13 cellular contexts compared by ENCODE assay signal in genomic region chr16:48194828-48195566, GRCh38. TPM values are rescaled to one million over a fixed set of nuclear protein-coding genes. Genes with fewer than 3 reads are reported as not detected.
DNase-seq lines count a peak whose midpoint lies in the region; ATAC-seq, FAIRE-seq and TF ChIP-seq lines count a peak whose summit lies in the region.
"Had no signal": no experiment of that assay in that cellular context is flagged by ENCODE, and none has a peak within 500 bp of the region (broad histone marks: within the 10 kb centered on the region; RNA-seq: fewer than 3 reads in every experiment).

No MANE protein-coding gene starts in this region.

- H3K79me2 ChIP-seq in endothelial cell of umbilical vein (ENCODE audit: control insufficient read depth, insufficient read depth, low read length): no peaks in the 10 kb centered on the region

- dilution Hi-C loops in endothelial cell of umbilical vein (cut with MboI; ENCODE audit: extremely low pct_ligation_motif_present, low sequenced_read_pairs): no loop called here

- no peak overlapping the region for H3K4me3 Mint-ChIP-seq in activated CD4-positive, alpha-beta T cell treated with anti-CD3 and anti-CD28 coated beads for 36 hours
- H3K4me3 Mint-ChIP-seq: stimulated activated naive CD8-positive, alpha-beta T cell treated with anti-CD3 and anti-CD28 coated beads, Interleukin-15, Interleukin-2, amounts not matched to agents 100 ng/mL and 50 ng/mL, for 24 hours; T-helper 1 cell treated with Interleukin-12 subunit alpha and Interleukin-12 subunit beta and Interleukin-4 antibody, amounts not matched to agents 30 μg/mL and 1 μg/mL, for 36 hours had no signal

- H3K27me3 Mint-ChIP-seq in activated CD4-positive, alpha-beta T cell treated with anti-CD3 and anti-CD28 coated beads for 36 hours: peaks cover 5% of the 10 kb centered on the region

- ATAC-seq in activated CD4-positive, alpha-beta T cell treated with anti-CD3 and anti-CD28 coated beads for 36 hours: no peak

- POLR2A ChIA-PET in HEK293 (lab: Yijun Ruan, JAX): no interaction called here
- POLR2A ChIA-PET in endothelial cell of umbilical vein (lab: Charles Lee): no interaction called here
- POLR2A ChIA-PET in activated CD4-positive, alpha-beta T cell treated with anti-CD3 and anti-CD28 coated beads for 36 hours (lab: Charles Lee): no interaction called here

- H3K4me1 Mint-ChIP-seq in activated CD4-positive, alpha-beta T cell treated with anti-CD3 and anti-CD28 coated beads for 36 hours: no peaks in the 10 kb centered on the region

- BruUV-seq in endothelial cell of umbilical vein (replicated peaks; lab: Mats Ljungman, UMichigan): no TSS peak

- TF ChIP-seq POLR2A in endothelial cell of umbilical vein (IDR thresholded peaks at IDR 0.05; ENCODE audit: low read depth, low read length) (no peak), prostate gland (IDR thresholded peaks at IDR 0.05) (no peak)

- 9% methylated on average over 5 of the region's 5 CpGs for WGBS in prostate gland

- H3K36me3 ChIP-seq in HEK293 (ENCODE audit: control insufficient read depth in 2 of 2, insufficient read depth in 1 of 2, low read length in 2 of 2): no peaks in the 10 kb centered on the region
- H3K36me3 ChIP-seq in endothelial cell of umbilical vein (ENCODE audit: control insufficient read depth in 2 of 2, extremely low read depth in 1 of 2, insufficient read depth in 2 of 2, low read length in 2 of 2): no peaks in the 10 kb centered on the region
- H3K36me3 ChIP-seq in prostate gland: no peaks in the 10 kb centered on the region
- H3K36me3 ChIP-seq: lower lobe of right lung had no signal

- H3K9me3 Mint-ChIP-seq in activated CD4-positive, alpha-beta T cell treated with anti-CD3 and anti-CD28 coated beads for 36 hours (ENCODE audit: low read depth): no peaks in the 10 kb centered on the region
- H3K9me3 Mint-ChIP-seq: stimulated activated naive CD8-positive, alpha-beta T cell treated with anti-CD3 and anti-CD28 coated beads, Interleukin-15, Interleukin-2, amounts not matched to agents 100 ng/mL and 50 ng/mL, for 24 hours; T-helper 1 cell treated with Interleukin-12 subunit alpha and Interleukin-12 subunit beta and Interleukin-4 antibody, amounts not matched to agents 30 μg/mL and 1 μg/mL, for 36 hours had no signal

- TF ChIP-seq CTCF in HEK293 (tag by site-specific recombination; IDR thresholded peaks at IDR 0.05): no peak
- TF ChIP-seq CTCF in endothelial cell of umbilical vein (IDR thresholded peaks at IDR 0.05; ENCODE audit: extremely low read depth in 1 of 2, insufficient read depth in 1 of 2, low read depth in 1 of 2, low read length in 2 of 2): no peak
- no peak for TF ChIP-seq CTCF in prostate gland (IDR thresholded peaks at IDR 0.05)

- H3K27me3 ChIP-seq in endothelial cell of umbilical vein (ENCODE audit: control insufficient read depth in 2 of 2, insufficient read depth in 2 of 2, low read length in 2 of 2) (no peaks in the 10 kb centered on the region), prostate gland (replicated peaks; ENCODE audit: insufficient read depth) (no peaks in the 10 kb centered on the region)
- H3K27me3 ChIP-seq: dorsolateral prefrontal cortex had no signal

- no peaks in the 10 kb centered on the region for H3K36me3 Mint-ChIP-seq in activated CD4-positive, alpha-beta T cell treated with anti-CD3 and anti-CD28 coated beads for 36 hours (ENCODE audit: low read depth)

- FAIRE-seq in endothelial cell of umbilical vein (lab: Jason Lieb, UNC): no peak

- H3K4me2 ChIP-seq in endothelial cell of umbilical vein (ENCODE audit: insufficient read depth, low read length): no peak overlapping the region

- H3K9me3 ChIP-seq in HEK293 (ENCODE audit: control insufficient read depth, insufficient read depth, low read depth, low read length) (no peaks in the 10 kb centered on the region), endothelial cell of umbilical vein (replicated peaks; ENCODE audit: control insufficient read depth, insufficient read depth, low read length) (no peaks in the 10 kb centered on the region), prostate gland (no peaks in the 10 kb centered on the region)
- H3K9me3 ChIP-seq: lower lobe of right lung had no signal

- no peaks in the 10 kb centered on the region for H3K9me1 ChIP-seq in endothelial cell of umbilical vein (replicated peaks; ENCODE audit: control insufficient read depth, extremely low read depth, insufficient read depth, low read length)

- H4K20me1 ChIP-seq in endothelial cell of umbilical vein (replicated peaks; ENCODE audit: control insufficient read depth, extremely low read depth, insufficient read depth, low read length): no peaks in the 10 kb centered on the region

- DNase-seq in NCI-H345 (lab: John Stamatoyannopoulos, UW): peak; percentile 47
- peak; percentile 5 for DNase-seq in endothelial cell of umbilical vein (ENCODE audit: low read depth, low spot score)
- DNase-seq in prostate gland (ENCODE audit: low spot score): peak; percentile 77
- DNase-seq in activated CD8-positive, alpha-beta memory T cell treated with anti-CD3 and anti-CD28 coated beads, Interleukin-2, amount 50 U/mL, for 48 hours: no peak
- DNase-seq in RKO (ENCODE audit: low spot score): no peak
- no peak for DNase-seq in activated CD4-positive, alpha-beta T cell treated with anti-CD3 and anti-CD28 coated beads for 36 hours
- DNase-seq in SW480 (ENCODE audit: low spot score): no peak
- DNase-seq: activated T-cell treated with anti-CD3 and anti-CD28 coated beads, Interleukin-2, amount 50 U/mL, for 1 hour; dorsolateral prefrontal cortex; lower lobe of right lung had no signal

- H3K4me1 ChIP-seq in HEK293 (ENCODE audit: control insufficient read depth, insufficient read depth, low read length) (peaks cover 3% of the 10 kb centered on the region; the same call in 1 of the 2 replicates), endothelial cell of umbilical vein (ENCODE audit: control insufficient read depth, extremely low read depth, insufficient read depth, low read length) (no peaks in the 10 kb centered on the region), prostate gland (replicated peaks) (no peaks in the 10 kb centered on the region)
- H3K4me1 ChIP-seq: lower lobe of right lung had no signal

- no peak overlapping the region for H3K9ac ChIP-seq in endothelial cell of umbilical vein (replicated peaks; ENCODE audit: extremely low read depth, insufficient read depth, low read length)

- H3K27ac ChIP-seq in HEK293 (ENCODE audit: extremely low read depth, low read depth, low read length) (no peak overlapping the region), endothelial cell of umbilical vein (ENCODE audit: insufficient read depth, low read depth, low read length) (no peak overlapping the region), prostate gland (no peak overlapping the region)
- H3K27ac ChIP-seq: dorsolateral prefrontal cortex, lower lobe of right lung had no signal

- no peak overlapping the region for H3K4me3 ChIP-seq in HEK293 (ENCODE audit: low read depth, low read length)
- H3K4me3 ChIP-seq in endothelial cell of umbilical vein (replicated peaks in 1 of 3; ENCODE audit: insufficient read depth in 1 of 3, low read depth in 1 of 3, low read length in 3 of 3): no peak overlapping the region
- H3K4me3 ChIP-seq in prostate gland: no peak overlapping the region
- H3K4me3 ChIP-seq: dorsolateral prefrontal cortex, lower lobe of right lung had no signal

- H2AFZ ChIP-seq in endothelial cell of umbilical vein (ENCODE audit: low read depth, low read length): no peak overlapping the region

- CTCF ChIA-PET in HEK293 (lab: Yijun Ruan, JAX) (interaction anchor here (0.7 to 1.1 kb wide), 4 partner anchors 185 to 554 kb away, joined by 3 to 4 read pairs (median 4); no protein-coding TSS in a partner anchor), endothelial cell of umbilical vein (lab: Charles Lee) (interaction anchor here (1.0 to 1.2 kb wide), 2 partner anchors 17 to 30 kb away, joined by 3 to 4 read pairs; no protein-coding TSS in a partner anchor)
- CTCF ChIA-PET in activated CD4-positive, alpha-beta T cell treated with anti-CD3 and anti-CD28 coated beads for 36 hours (lab: Charles Lee): interaction anchor here (0.5 to 0.7 kb wide), 2 partner anchors 439 to 732 kb away, joined by 3 read pairs; no protein-coding TSS in a partner anchor

- intact Hi-C loops in endothelial cell of umbilical vein (cut with micrococcal nuclease) (no loop called here), prostate gland (cut with DNase I) (no loop called here)
- intact Hi-C loops in activated CD4-positive, alpha-beta T cell treated with anti-CD3 and anti-CD28 coated beads for 36 hours (cut with DNase I, micrococcal nuclease): no loop called here

- no peak overlapping the region for H3K27ac Mint-ChIP-seq in activated CD4-positive, alpha-beta T cell treated with anti-CD3 and anti-CD28 coated beads for 36 hours
- H3K27ac Mint-ChIP-seq: stimulated activated naive CD8-positive, alpha-beta T cell treated with anti-CD3 and anti-CD28 coated beads, Interleukin-15, Interleukin-2, amounts not matched to agents 100 ng/mL and 50 ng/mL, for 24 hours; T-helper 1 cell treated with Interleukin-12 subunit alpha and Interleukin-12 subunit beta and Interleukin-4 antibody, amounts not matched to agents 30 μg/mL and 1 μg/mL, for 36 hours had no signal

RNA-seq across cellular contexts. Expression of gene ABCC12, which starts 39.2 kb away (rescaled TPM):
- total RNA-seq in endothelial cell of umbilical vein (not detected in 2 replicates), prostate gland (1 to 10 TPM in 1 of 2 donors, not detected in 1; 2.2 TPM)
- not detected in 2 replicates for polyA plus RNA-seq in endothelial cell of umbilical vein
- polyA plus RNA-seq in endothelial cell of umbilical vein (2011; cell fraction: cytosol; rRNA removed): not detected in 2 replicates
- not detected in 2 replicates for polyA plus RNA-seq in endothelial cell of umbilical vein (2011; cell fraction: nucleus; rRNA removed)
- polyA plus RNA-seq in endothelial cell of umbilical vein (2012): not detected in 2 replicates
- polyA minus RNA-seq in endothelial cell of umbilical vein: not detected in 2 replicates
- not detected for polyA minus RNA-seq in endothelial cell of umbilical vein (2011; cell fraction: cytosol; rRNA and poly(A)+ RNA removed)
- polyA minus RNA-seq in endothelial cell of umbilical vein (2011; cell fraction: nucleus; rRNA and poly(A)+ RNA removed): not detected in 2 replicates
- not detected for total RNA-seq in activated CD4-positive, alpha-beta T cell treated with anti-CD3 and anti-CD28 coated beads for 36 hours
- total RNA-seq: lower lobe of right lung had no signal

RNA-seq across cellular contexts. Expression of gene LONP2, which starts 49.1 kb away (rescaled TPM):
- total RNA-seq in endothelial cell of umbilical vein (35.5 and 38.4 TPM in 2 replicates), prostate gland (10 to 100 TPM; 74.6 to 81.0 TPM)
- polyA plus RNA-seq in endothelial cell of umbilical vein: 13.5 and 13.6 TPM in 2 replicates
- polyA plus RNA-seq in endothelial cell of umbilical vein (2011; cell fraction: cytosol; rRNA removed): 12.2 and 13.1 TPM in 2 replicates
- polyA plus RNA-seq in endothelial cell of umbilical vein (2011; cell fraction: nucleus; rRNA removed): 49.6 and 55.3 TPM in 2 replicates
- 25.6 and 28.0 TPM in 2 replicates for polyA plus RNA-seq in endothelial cell of umbilical vein (2012)
- 68.4 and 75.6 TPM in 2 replicates for polyA minus RNA-seq in endothelial cell of umbilical vein
- polyA minus RNA-seq in endothelial cell of umbilical vein (2011; cell fraction: cytosol; rRNA and poly(A)+ RNA removed): 43.8 TPM
- polyA minus RNA-seq in endothelial cell of umbilical vein (2011; cell fraction: nucleus; rRNA and poly(A)+ RNA removed): 49.2 and 55.8 TPM in 2 replicates
- 10 to 100 TPM; 60.3 to 63.2 TPM for total RNA-seq in activated CD4-positive, alpha-beta T cell treated with anti-CD3 and anti-CD28 coated beads for 36 hours

RNA-seq across cellular contexts. Expression of gene ABCC11, which starts 52.3 kb away (rescaled TPM):
- total RNA-seq in endothelial cell of umbilical vein: not detected in 2 replicates
- 0.06 and 0.08 TPM in 2 replicates for polyA plus RNA-seq in endothelial cell of umbilical vein
- not detected in 2 replicates for polyA plus RNA-seq in endothelial cell of umbilical vein (2011; cell fraction: cytosol; rRNA removed)
- 0.04 and 0.21 TPM in 2 replicates for polyA plus RNA-seq in endothelial cell of umbilical vein (2011; cell fraction: nucleus; rRNA removed)
- 0.12 TPM in 1 of 2 replicates, not detected in the other for polyA plus RNA-seq in endothelial cell of umbilical vein (2012)
- not detected in 2 replicates for polyA minus RNA-seq in endothelial cell of umbilical vein
- polyA minus RNA-seq in endothelial cell of umbilical vein (2011; cell fraction: cytosol; rRNA and poly(A)+ RNA removed): not detected
- not detected in 2 replicates for polyA minus RNA-seq in endothelial cell of umbilical vein (2011; cell fraction: nucleus; rRNA and poly(A)+ RNA removed)
- 1 to 10 TPM; 1.5 TPM for total RNA-seq in prostate gland
- under 1 TPM; 0.07 to 0.35 TPM for total RNA-seq in activated CD4-positive, alpha-beta T cell treated with anti-CD3 and anti-CD28 coated beads for 36 hours
- total RNA-seq: lower lobe of right lung had no signal

Comparison
In these comparisons a context has a peak if more than half of its experiments do, and no peak if none do; other contexts are left out.
1. DNase-seq: peak in NCI-H345 (single experiment), endothelial cell of umbilical vein (single experiment) and prostate gland (single experiment); none in activated CD8-positive, alpha-beta memory T cell treated with anti-CD3 and anti-CD28 coated beads, Interleukin-2, amount 50 U/mL, for 48 hours (single experiment), RKO (single experiment), activated CD4-positive, alpha-beta T cell treated with anti-CD3 and anti-CD28 coated beads for 36 hours (single experiment) and SW480 (single experiment).